ENCODE assay signal across 8 cellular contexts in genomic region chr5:82351754-82352145, GRCh38.
DNase-seq lines count a peak whose midpoint lies in the region; ATAC-seq lines count a peak whose summit lies in the region.

No MANE protein-coding gene starts in this region.

- no peaks in the 10 kb centered on the region for H3K36me3 Mint-ChIP-seq in stimulated activated memory B cell treated with anti-CD40 and anti-IgM and Interleukin-4, amounts not matched to agents 10 μg/mL and 1 μg/mL and 100 μg/mL, for 72 hours

- peaks cover 6% of the 10 kb centered on the region for H3K27me3 Mint-ChIP-seq in stimulated activated memory B cell treated with anti-CD40 and anti-IgM and Interleukin-4, amounts not matched to agents 10 μg/mL and 1 μg/mL and 100 μg/mL, for 72 hours

- no peak overlapping the region for H3K27ac Mint-ChIP-seq in stimulated activated memory B cell treated with anti-CD40 and anti-IgM and Interleukin-4, amounts not matched to agents 10 μg/mL and 1 μg/mL and 100 μg/mL, for 72 hours

- DNase-seq in DMS 273 treated with DMSO at 0.1 percent for 48 hours (lab: John Stamatoyannopoulos, UW) (peak; percentile 14), GM19238 (ENCODE audit: insufficient read length, low spot score) (peak; percentile 22), NCI-H2227 treated with DMSO at 0.1 percent for 48 hours (lab: John Stamatoyannopoulos, UW) (peak; percentile 52), astrocyte of the hippocampus (ENCODE audit: low read depth, low spot score) (peak; percentile 88), iPS DF 4.7 (ENCODE audit: extremely low read depth, low spot score) (peak; percentile 51)
- no peak for DNase-seq in stimulated activated CD4-positive, alpha-beta T cell treated with anti-CD3 and anti-CD28 coated beads, Interleukin-4, amount 100 ng/mL, for 24 hours

- no peak overlapping the region for H3K4me3 Mint-ChIP-seq in stimulated activated memory B cell treated with anti-CD40 and anti-IgM and Interleukin-4, amounts not matched to agents 10 μg/mL and 1 μg/mL and 100 μg/mL, for 72 hours

- H3K9me3 Mint-ChIP-seq in stimulated activated memory B cell treated with anti-CD40 and anti-IgM and Interleukin-4, amounts not matched to agents 10 μg/mL and 1 μg/mL and 100 μg/mL, for 72 hours: no peaks in the 10 kb centered on the region

- peak; percentile 69 for ATAC-seq in HG03139 (IDR thresholded peaks at IDR 0.05; ENCODE audit: unreplicated experiment)
- peak; percentile 60 for ATAC-seq in stimulated activated memory B cell treated with anti-CD40 and anti-IgM and Interleukin-4, amounts not matched to agents 10 μg/mL and 1 μg/mL and 100 μg/mL, for 72 hours

- H3K4me1 Mint-ChIP-seq in stimulated activated memory B cell treated with anti-CD40 and anti-IgM and Interleukin-4, amounts not matched to agents 10 μg/mL and 1 μg/mL and 100 μg/mL, for 72 hours: peaks cover under 1% of the 10 kb centered on the region
